In genomic region chr10:27614776-27615175, GRCh38 we compare ENCODE assay signal across 30 cellular contexts.
"Had no signal": no experiment of that assay in that cellular context is flagged by ENCODE, and none has a peak within 500 bp of the region (broad histone marks: within the 10 kb centered on the region; RNA-seq: fewer than 3 reads in every experiment).

No MANE protein-coding gene starts in this region.

- H3K9me3 ChIP-seq: heart right ventricle, left lung, thyroid gland, upper lobe of right lung had no signal

- H3K9me3 Mint-ChIP-seq: activated CD8-positive, alpha-beta T cell treated with anti-CD3 and anti-CD28 coated beads for 36 hours; activated naive CD4-positive, alpha-beta T cell treated with anti-CD3 and anti-CD28 coated beads, Interleukin-2, amount 50 U/mL, for 24 hours; immature natural killer cell; mesothelial cell of epicardium; natural killer cell; stimulated activated naive CD8-positive, alpha-beta T cell treated with anti-CD3 and anti-CD28 coated beads, Interleukin-15, Interleukin-2, amounts not matched to agents 100 ng/mL and 50 ng/mL, for 24 hours; T-helper 1 cell treated with Interleukin-12 subunit alpha and Interleukin-12 subunit beta and Interleukin-4 antibody, amounts not matched to agents 30 μg/mL and 1 μg/mL, for 36 hours had no signal

- H3K79me2 ChIP-seq: parathyroid adenoma had no signal

- DNase-seq: activated CD4-positive, alpha-beta T cell treated with anti-CD3 and anti-CD28 coated beads for 4 hours; activated CD4-positive, CD25-positive, alpha-beta regulatory T cell; activated CD8-positive, alpha-beta memory T cell treated with anti-CD3 and anti-CD28 coated beads, Interleukin-2, amount 10 ng/mL, durations not matched to agents 7 days and 5 days; activated CD8-positive, alpha-beta T cell treated with anti-CD3 and anti-CD28 coated beads for 36 hours; activated gamma-delta T cell treated with Interleukin-2 at 50 U/mL for 16 hours; activated T-cell treated with anti-CD3 and anti-CD28 coated beads for 4 hours; anterior cingulate cortex; caudate nucleus; dermis blood vessel endothelial cell; effector CD8-positive, alpha-beta T cell; erythroblast; foreskin fibroblast; heart right ventricle; immature natural killer cell; kidney glomerular epithelial cell; left lung; natural killer cell; nucleus accumbens; right cardiac atrium; stimulated activated CD4-positive, alpha-beta T cell treated with anti-CD3 and anti-CD28 coated beads, Interleukin-12 subunit alpha, Interleukin-12 subunit beta, amount 100 ng/mL, for 4 hours; stimulated activated CD4-positive, alpha-beta T cell treated with anti-CD3 and anti-CD28 coated beads, Interleukin-4, amount 100 ng/mL, for 4 hours; substantia nigra; thyroid gland; upper lobe of right lung had no signal

- H3K4me3 Mint-ChIP-seq: activated CD8-positive, alpha-beta memory T cell treated with anti-CD3 and anti-CD28 coated beads, Interleukin-2, amount 10 ng/mL, durations not matched to agents 7 days and 5 days; activated CD8-positive, alpha-beta T cell treated with anti-CD3 and anti-CD28 coated beads for 36 hours; activated naive CD4-positive, alpha-beta T cell treated with anti-CD3 and anti-CD28 coated beads, Interleukin-2, amount 50 U/mL, for 24 hours; brain; immature natural killer cell; mesothelial cell of epicardium; natural killer cell; stimulated activated naive CD8-positive, alpha-beta T cell treated with anti-CD3 and anti-CD28 coated beads, Interleukin-15, Interleukin-2, amounts not matched to agents 100 ng/mL and 50 ng/mL, for 24 hours; T-helper 1 cell treated with Interleukin-12 subunit alpha and Interleukin-12 subunit beta and Interleukin-4 antibody, amounts not matched to agents 30 μg/mL and 1 μg/mL, for 36 hours had no signal

- H3K36me3 Mint-ChIP-seq: activated CD8-positive, alpha-beta memory T cell treated with anti-CD3 and anti-CD28 coated beads, Interleukin-2, amount 10 ng/mL, durations not matched to agents 7 days and 5 days; activated naive CD4-positive, alpha-beta T cell treated with anti-CD3 and anti-CD28 coated beads, Interleukin-2, amount 50 U/mL, for 24 hours; brain; immature natural killer cell; mesothelial cell of epicardium; natural killer cell had no signal

- H3K4me3 ChIP-seq: heart right ventricle, left lung, thyroid gland, upper lobe of right lung had no signal

- H3K9ac ChIP-seq: parathyroid adenoma had no signal

- H3K4me1 Mint-ChIP-seq: activated CD8-positive, alpha-beta memory T cell treated with anti-CD3 and anti-CD28 coated beads, Interleukin-2, amount 10 ng/mL, durations not matched to agents 7 days and 5 days; activated naive CD4-positive, alpha-beta T cell treated with anti-CD3 and anti-CD28 coated beads, Interleukin-2, amount 50 U/mL, for 24 hours had no signal

- ATAC-seq: activated CD8-positive, alpha-beta memory T cell treated with anti-CD3 and anti-CD28 coated beads, Interleukin-2, amount 10 ng/mL, durations not matched to agents 7 days and 5 days; activated CD8-positive, alpha-beta T cell treated with anti-CD3 and anti-CD28 coated beads for 36 hours; heart right ventricle; left lung; right cardiac atrium; upper lobe of right lung had no signal

- H3K27me3 ChIP-seq: heart right ventricle, left lung, thyroid gland, upper lobe of right lung had no signal

- H3K27ac ChIP-seq: heart right ventricle, left lung, parathyroid adenoma, thyroid gland, upper lobe of right lung had no signal

- H3K4me1 ChIP-seq: heart right ventricle, left lung, parathyroid adenoma, upper lobe of right lung had no signal

- H2AFZ ChIP-seq: parathyroid adenoma had no signal

- H3K27ac Mint-ChIP-seq: activated CD8-positive, alpha-beta memory T cell treated with anti-CD3 and anti-CD28 coated beads, Interleukin-2, amount 10 ng/mL, durations not matched to agents 7 days and 5 days; activated CD8-positive, alpha-beta T cell treated with anti-CD3 and anti-CD28 coated beads for 36 hours; activated naive CD4-positive, alpha-beta T cell treated with anti-CD3 and anti-CD28 coated beads, Interleukin-2, amount 50 U/mL, for 24 hours; brain; immature natural killer cell; mesothelial cell of epicardium; natural killer cell; stimulated activated naive CD8-positive, alpha-beta T cell treated with anti-CD3 and anti-CD28 coated beads, Interleukin-15, Interleukin-2, amounts not matched to agents 100 ng/mL and 50 ng/mL, for 24 hours; T-helper 1 cell treated with Interleukin-12 subunit alpha and Interleukin-12 subunit beta and Interleukin-4 antibody, amounts not matched to agents 30 μg/mL and 1 μg/mL, for 36 hours had no signal

- H3K36me3 ChIP-seq: heart right ventricle, left lung, thyroid gland, upper lobe of right lung had no signal
